1 cellular context compared by ENCODE assay signal in genomic region chr3:144187531-144188230, GRCh38.
TF ChIP-seq lines count a peak whose summit lies in the region.

No MANE protein-coding gene starts in this region.

TF ChIP-seq in SK-N-SH, 30 proteins besides CTCF, POLR2A, EP300 and RAD21 (continued from another document):
- TF ChIP-seq, protein P1, sequence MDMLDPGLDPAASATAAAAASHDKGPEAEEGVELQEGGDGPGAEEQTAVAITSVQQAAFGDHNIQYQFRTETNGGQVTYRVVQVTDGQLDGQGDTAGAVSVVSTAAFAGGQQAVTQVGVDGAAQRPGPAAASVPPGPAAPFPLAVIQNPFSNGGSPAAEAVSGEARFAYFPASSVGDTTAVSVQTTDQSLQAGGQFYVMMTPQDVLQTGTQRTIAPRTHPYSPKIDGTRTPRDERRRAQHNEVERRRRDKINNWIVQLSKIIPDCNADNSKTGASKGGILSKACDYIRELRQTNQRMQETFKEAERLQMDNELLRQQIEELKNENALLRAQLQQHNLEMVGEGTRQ (IDR thresholded peaks at IDR 0.05; ENCODE audit: borderline replicate concordance, low read depth, low read length): no peak
